ENCODE assay signal across 8 cellular contexts in genomic region chr4:73341454-73341853, GRCh38.
DNase-seq lines count a peak whose midpoint lies in the region; ATAC-seq and TF ChIP-seq lines count a peak whose summit lies in the region.

No MANE protein-coding gene starts in this region.

- H3K23ac ChIP-seq in mesenchymal stem cell (ENCODE audit: low read length in 2 of 2): no peak overlapping the region

- H3K9me3 Mint-ChIP-seq in CD8-positive, alpha-beta T cell: no peaks in the 10 kb centered on the region

- no peak overlapping the region for H3K4me2 ChIP-seq in mesenchymal stem cell (ENCODE audit: low read length, poor library complexity, severe bottlenecking)

- no peak overlapping the region for H3K18ac ChIP-seq in mesenchymal stem cell (ENCODE audit: low read depth in 1 of 2, low read length in 2 of 2)

- H4K91ac ChIP-seq in mesenchymal stem cell (ENCODE audit: low read length): no peak overlapping the region

- no peaks in the 10 kb centered on the region for H3K27me3 ChIP-seq in A673 (replicated peaks; ENCODE audit: insufficient read depth, low read depth, low read length, poor library complexity)
- H3K27me3 ChIP-seq in mesenchymal stem cell (ENCODE audit: control insufficient read depth in 1 of 2, insufficient read depth in 1 of 2, low read length in 2 of 2): no peaks in the 10 kb centered on the region
- H3K27me3 ChIP-seq in CD8-positive, alpha-beta T cell (ENCODE audit: insufficient read depth, low read length): no peaks in the 10 kb centered on the region

- no peaks in the 10 kb centered on the region for H3K79me1 ChIP-seq in mesenchymal stem cell (replicated peaks; ENCODE audit: low read length, poor library complexity, severe bottlenecking)

- no peak overlapping the region for H2BK12ac ChIP-seq in mesenchymal stem cell (ENCODE audit: low read length in 2 of 2)

- no peak overlapping the region for H2BK120ac ChIP-seq in mesenchymal stem cell (ENCODE audit: low read depth, low read length)

- H2AFZ ChIP-seq in mesenchymal stem cell (ENCODE audit: low read depth, low read length): no peak overlapping the region

- POLR2A ChIA-PET in A673 (lab: Charles Lee; ENCODE audit: low non-redundant PET): no interaction called here
- POLR2A ChIA-PET in CD8-positive, alpha-beta T cell (lab: Charles Lee): no interaction called here

- H3K36me3 ChIP-seq in A673 (ENCODE audit: insufficient read depth, low read length, poor library complexity, severe bottlenecking) (no peaks in the 10 kb centered on the region), mesenchymal stem cell (ENCODE audit: control insufficient read depth in 1 of 2, insufficient read depth in 2 of 2, low read depth in 1 of 2, low read length in 2 of 2) (no peaks in the 10 kb centered on the region)
- H3K36me3 ChIP-seq in CD8-positive, alpha-beta T cell (ENCODE audit: insufficient read depth, low read length): no peaks in the 10 kb centered on the region

- H2AK5ac ChIP-seq in mesenchymal stem cell (ENCODE audit: low read length, severe bottlenecking): no peak overlapping the region

- H2BK15ac ChIP-seq in mesenchymal stem cell (ENCODE audit: low read depth, poor library complexity, severe bottlenecking): no peak overlapping the region

- no peak overlapping the region for H3K9ac ChIP-seq in mesenchymal stem cell (ENCODE audit: low read length)

- H3K4me1 Mint-ChIP-seq in CD8-positive, alpha-beta T cell (ENCODE audit: low read depth): no peaks in the 10 kb centered on the region

- H3K27ac ChIP-seq in A673 (ENCODE audit: low read depth, low read length, poor library complexity, severe bottlenecking): no peak overlapping the region
- no peak overlapping the region for H3K27ac ChIP-seq in mesenchymal stem cell (ENCODE audit: low read length, poor library complexity, severe bottlenecking)
- no peak overlapping the region for H3K27ac ChIP-seq in CD8-positive, alpha-beta T cell (ENCODE audit: low read depth, low read length)

- no peak overlapping the region for H4K8ac ChIP-seq in mesenchymal stem cell (ENCODE audit: low read length)

- H3K14ac ChIP-seq in mesenchymal stem cell (ENCODE audit: low read length in 2 of 2): no peak overlapping the region

- ATAC-seq in CD8-positive, alpha-beta T cell: no peak
- no peak for ATAC-seq in sciatic nerve

- intact Hi-C loops in A673 (cut with micrococcal nuclease; ENCODE audit: unreplicated experiment): loop anchor here (5.0 kb wide), 1 partner anchor 311 kb away; no protein-coding TSS in a partner anchor
- intact Hi-C loops in CD8-positive, alpha-beta T cell (cut with DNase I, micrococcal nuclease): no loop called here
- intact Hi-C loops in sciatic nerve (cut with DNase I): no loop called here

- TF ChIP-seq CTCF in A673 (conservative IDR thresholded peaks at IDR 0.05; ENCODE audit: low read depth, low read length) (peak; percentile 49), GM12872 (IDR thresholded peaks at IDR 0.05; ENCODE audit: insufficient read depth, low read depth, low read length) (peak; percentile 57)
- no peak for TF ChIP-seq CTCF in CD8-positive, alpha-beta T cell (IDR thresholded peaks at IDR 0.05)

- H3K4me1 ChIP-seq in A673 (ENCODE audit: insufficient read depth, low read length, poor library complexity, severe bottlenecking): no peaks in the 10 kb centered on the region
- H3K4me1 ChIP-seq in mesenchymal stem cell (ENCODE audit: control insufficient read depth, insufficient read depth, low read depth, low read length): peaks cover 2% of the 10 kb centered on the region
- no peaks in the 10 kb centered on the region for H3K4me1 ChIP-seq in CD8-positive, alpha-beta T cell (ENCODE audit: insufficient read depth, low read length)

- H3K27ac Mint-ChIP-seq in CD8-positive, alpha-beta T cell: no peak overlapping the region

- CTCF ChIA-PET in A673 (lab: Charles Lee): interaction anchor here (1.6 kb wide), 1 partner anchor 105 kb away, joined by 9 read pairs; no protein-coding TSS in a partner anchor
- CTCF ChIA-PET in CD8-positive, alpha-beta T cell (lab: Charles Lee): no interaction called here

- no peak overlapping the region for H3K4ac ChIP-seq in mesenchymal stem cell (ENCODE audit: low read depth in 1 of 2, low read length in 2 of 2)

- DNase-seq in A673 (ENCODE audit: low spot score) (peak; percentile 28), HPDE6-E6E7 (ENCODE audit: extremely low spot score) (peak; percentile 16), NCI-H82 treated with DMSO at 0.1 percent for 48 hours (lab: John Stamatoyannopoulos, UW; ENCODE audit: unreplicated experiment) (peak; percentile 19), cerebellar cortex (ENCODE audit: low spot score) (peak; percentile 55), mesenchymal stem cell (peak; percentile 56), sciatic nerve (ENCODE audit: low spot score) (no peak)
- DNase-seq in CD8-positive, alpha-beta T cell: no peak

- no peak overlapping the region for H2BK5ac ChIP-seq in mesenchymal stem cell (ENCODE audit: low read depth, low read length, poor library complexity, severe bottlenecking)

- H3K36me3 Mint-ChIP-seq in CD8-positive, alpha-beta T cell: no peaks in the 10 kb centered on the region

- H3K9me3 ChIP-seq in A673 (ENCODE audit: low read depth, low read length, poor library complexity, severe bottlenecking): no peaks in the 10 kb centered on the region
- H3K9me3 ChIP-seq in mesenchymal stem cell (ENCODE audit: control insufficient read depth, low read length): no peaks in the 10 kb centered on the region
- no peaks in the 10 kb centered on the region for H3K9me3 ChIP-seq in CD8-positive, alpha-beta T cell (ENCODE audit: low read length)

- H3K4me3 ChIP-seq in A673 (ENCODE audit: low read depth, low read length, poor library complexity, severe bottlenecking) (no peak overlapping the region), mesenchymal stem cell (ENCODE audit: insufficient read depth in 1 of 2, low read depth in 1 of 2, low read length in 2 of 2) (no peak overlapping the region)
- no peak overlapping the region for H3K4me3 ChIP-seq in CD8-positive, alpha-beta T cell (ENCODE audit: low read depth, low read length)

- H3K4me3 Mint-ChIP-seq in CD8-positive, alpha-beta T cell: no peak overlapping the region

- 61% methylated on average over 2 of the region's 4 CpGs for WGBS in mesenchymal stem cell

- peaks cover 3% of the 10 kb centered on the region for H3K27me3 Mint-ChIP-seq in CD8-positive, alpha-beta T cell (ENCODE audit: low read depth)

- BruUV-seq in A673 (replicated peaks; lab: Mats Ljungman, UMichigan): no TSS peak

Comparison
In these comparisons a context has a peak if more than half of its experiments do, and no peak if none do; other contexts are left out.
1. DNase-seq: peak in A673 (single experiment), HPDE6-E6E7 (single experiment), NCI-H82 treated with DMSO at 0.1 percent for 48 hours (single experiment), cerebellar cortex (single experiment) and mesenchymal stem cell (single experiment); none in CD8-positive, alpha-beta T cell (0 of 7) and sciatic nerve (single experiment).